In the genomic region with DNA sequence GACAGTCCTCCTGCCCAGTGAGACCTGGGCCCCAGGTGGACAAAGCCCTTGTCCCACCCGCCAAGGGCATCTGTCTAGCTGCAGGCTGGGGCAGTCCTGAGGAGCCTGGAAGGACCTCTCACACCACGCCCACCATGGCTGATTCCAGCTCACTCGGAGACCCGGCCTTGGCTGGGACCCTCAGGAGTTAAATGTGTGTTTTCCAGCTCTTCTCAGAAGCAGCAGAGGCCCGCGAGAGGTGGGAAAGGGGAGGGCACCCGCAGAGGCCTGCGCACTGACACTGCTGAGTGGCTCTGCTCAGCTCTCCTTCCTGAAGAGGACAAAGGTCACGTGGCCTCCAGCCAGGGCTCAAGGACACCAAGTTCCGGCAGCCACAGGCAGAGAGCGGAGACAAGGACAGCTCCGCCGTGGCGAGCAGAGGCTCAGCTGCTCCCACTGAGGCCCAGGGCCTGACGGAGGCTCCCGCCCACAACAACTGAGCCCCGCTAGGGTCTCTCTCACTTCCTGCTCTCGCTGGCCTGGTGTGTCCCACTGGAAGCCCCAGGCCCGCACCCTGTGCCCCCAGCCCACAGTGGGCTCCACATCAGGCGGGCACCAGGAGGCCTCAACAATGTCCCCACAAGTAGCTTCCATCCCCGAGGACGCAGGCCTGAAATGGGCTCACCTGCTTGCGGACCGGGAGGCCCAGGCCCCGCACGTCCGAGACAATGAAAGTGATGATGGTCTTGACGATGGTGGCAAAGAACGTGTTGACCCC, we compare ENCODE assay signal across 14 cellular contexts. TPM values are rescaled to one million over a fixed set of nuclear protein-coding genes. Genes with fewer than 3 reads are reported as not detected.
DNase-seq lines count a peak whose midpoint lies in the region; ATAC-seq, FAIRE-seq and TF ChIP-seq lines count a peak whose summit lies in the region.
"Had no signal": no experiment of that assay in that cellular context is flagged by ENCODE, and none has a peak within 500 bp of the region (broad histone marks: within the 10 kb centered on the region; RNA-seq: fewer than 3 reads in every experiment).

No MANE protein-coding gene starts in this region.

- no peaks in the 10 kb centered on the region for H3K27me3 Mint-ChIP-seq in Calu3 (ENCODE audit: unreplicated experiment)
- H3K27me3 Mint-ChIP-seq: activated naive CD8-positive, alpha-beta T cell; central memory CD8-positive, alpha-beta T cell had no signal

- TF ChIP-seq CTCF in BE2C (IDR thresholded peaks at IDR 0.05; ENCODE audit: low read depth, low read length) (no peak), ascending aorta (IDR thresholded peaks at IDR 0.05) (no peak), pancreas (IDR thresholded peaks at IDR 0.05) (no peak), Calu3 (IDR thresholded peaks at IDR 0.05; ENCODE audit: unreplicated experiment) (no peak)

- peaks cover 4% of the 10 kb centered on the region for H3K9me3 Mint-ChIP-seq in Calu3 (ENCODE audit: low read depth, unreplicated experiment)

- peak; percentile 66 to 87 (median 82) for ATAC-seq in pancreas
- no peak for ATAC-seq in GM18517 (IDR thresholded peaks at IDR 0.05; ENCODE audit: unreplicated experiment)
- ATAC-seq in HG03354 (IDR thresholded peaks at IDR 0.05; ENCODE audit: poor library complexity, severe bottlenecking, unreplicated experiment): no peak
- ATAC-seq: GM23338 had no signal

- H3K27me3 ChIP-seq in BE2C: no peaks in the 10 kb centered on the region
- no peaks in the 10 kb centered on the region for H3K27me3 ChIP-seq in ascending aorta
- H3K27me3 ChIP-seq in pancreas: no peaks in the 10 kb centered on the region

- peaks cover 76% of the 10 kb centered on the region for H3K36me3 ChIP-seq in BE2C
- no peaks in the 10 kb centered on the region for H3K36me3 ChIP-seq in ascending aorta
- H3K36me3 ChIP-seq in pancreas: peaks cover 0 to 2% (median 0%) of the 10 kb centered on the region in 3 donors

- no peak overlapping the region for H3K4me3 Mint-ChIP-seq in Calu3 (ENCODE audit: low read depth, unreplicated experiment)
- H3K4me3 Mint-ChIP-seq: activated naive CD8-positive, alpha-beta T cell; central memory CD8-positive, alpha-beta T cell; GM23338 had no signal

- no peak for FAIRE-seq in pancreas (lab: Jason Lieb, UNC)

- intact Hi-C loops in ascending aorta (cut with DNase I): no loop called here
- intact Hi-C loops in pancreas (cut with DNase I): no loop called here
- intact Hi-C loops in Calu3 (cut with micrococcal nuclease; ENCODE audit: unreplicated experiment): no loop called here

- CTCF ChIA-PET in Calu3 (lab: Charles Lee): no interaction called here

- peaks cover 15% of the 10 kb centered on the region for H3K36me3 Mint-ChIP-seq in Calu3 (ENCODE audit: insufficient read depth, unreplicated experiment)

- DNase-seq in BE2C: peak; percentile 4
- DNase-seq in ascending aorta (ENCODE audit: low spot score in 2 of 2): peak; percentile 5 to 61
- peak; percentile 48 for DNase-seq in islet precursor cell
- peak; percentile 34 to 82 (median 60) for DNase-seq in pancreas
- DNase-seq in Calu3: no peak
- no peak for DNase-seq in NCI-H524 (lab: John Stamatoyannopoulos, UW)
- DNase-seq: NCI-H2081; NCI-H526 treated with DMSO at 0.1 percent for 48 hours; stimulated activated CD4-positive, alpha-beta T cell treated with anti-CD3 and anti-CD28 coated beads, Interleukin-4, amount 100 ng/mL, for 4 hours had no signal

- no peaks in the 10 kb centered on the region for H3K4me1 Mint-ChIP-seq in Calu3 (ENCODE audit: low read depth, unreplicated experiment)
- H3K4me1 Mint-ChIP-seq: central memory CD8-positive, alpha-beta T cell had no signal

- H3K9me3 ChIP-seq in BE2C (peaks cover 4% of the 10 kb centered on the region; the same call in 1 of the 2 replicates), ascending aorta (peaks cover 10 to 14% of the 10 kb centered on the region in 2 donors), pancreas (no peaks in the 10 kb centered on the region)

- H3K4me1 ChIP-seq in BE2C: no peaks in the 10 kb centered on the region
- no peaks in the 10 kb centered on the region for H3K4me1 ChIP-seq in ascending aorta
- H3K4me1 ChIP-seq in pancreas: peaks cover 0 to 6% (median 5%) of the 10 kb centered on the region in 3 donors

- no TSS peak for BruUV-seq in Calu3 (replicated peaks; lab: Mats Ljungman, UMichigan)

- no peak overlapping the region for H3K27ac ChIP-seq in ascending aorta
- H3K27ac ChIP-seq in pancreas: no peak overlapping the region

- WGBS in pancreas, 2 donors: 56 to 62% methylated on average over 29 of the region's 29 CpGs

- H3K27ac Mint-ChIP-seq in Calu3 (ENCODE audit: unreplicated experiment): no peak overlapping the region
- H3K27ac Mint-ChIP-seq: activated naive CD8-positive, alpha-beta T cell; GM23338 had no signal

- no peak overlapping the region for H3K4me3 ChIP-seq in BE2C (ENCODE audit: low read depth, low read length)
- no peak overlapping the region for H3K4me3 ChIP-seq in ascending aorta
- H3K4me3 ChIP-seq in pancreas: no peak overlapping the region
- H3K4me3 ChIP-seq: GM23338 had no signal

RNA-seq across cellular contexts. Expression of a gene that starts 16.9 kb away (rescaled TPM):
- 63.1 TPM for polyA plus RNA-seq in BE2C (2012; ENCODE audit: insufficient read depth, insufficient read length, low read depth)
- 8.4 TPM for total RNA-seq in ascending aorta
- 1 to 10 TPM; 4.4 to 5.9 (median 4.9) TPM for total RNA-seq in pancreas
- 10 to 100 TPM in 1 of 2 donors, 1 to 10 TPM in 1; 9.8 to 11.2 TPM for polyA plus RNA-seq in pancreas
- total RNA-seq in Calu3 (2022): 21.4 and 25.5 TPM in 2 replicates

Comparison
In these comparisons a context has a peak if more than half of its experiments do, and no peak if none do; other contexts are left out.
1. DNase-seq: peak in BE2C (single experiment), ascending aorta (2 of 2), islet precursor cell (single experiment) and pancreas (6 of 6); none in Calu3 (single experiment) and NCI-H524 (0 of 2).
2. ATAC-seq: peak in pancreas (4 of 4); none in GM18517 (single experiment) and HG03354 (single experiment).